ENCODE assay signal across 8 cellular contexts in genomic region chr12:32679910-32680217, GRCh38. TPM values are rescaled to one million over a fixed set of nuclear protein-coding genes. Genes with fewer than 3 reads are reported as not detected.
A peak's percentile ranks its signal among the peaks of the same experiment; 100 is the strongest.
DNase-seq lines count a peak whose midpoint lies in the region; ATAC-seq and TF ChIP-seq lines count a peak whose summit lies in the region.

No MANE protein-coding gene starts in this region.

- H3K4me1 ChIP-seq in suprapubic skin: peaks cover 22% of the 10 kb centered on the region

- ATAC-seq in GM18909 (IDR thresholded peaks at IDR 0.05; ENCODE audit: poor library complexity, unreplicated experiment): no peak

- DNase-seq in NOMO-1 treated with dmso at 0.1 percent for 144 hours (lab: John Stamatoyannopoulos, UW; ENCODE audit: unreplicated experiment): peak; percentile 44
- DNase-seq in NOMO-1 treated with DMSO at 0.1 percent for 48 hours (lab: John Stamatoyannopoulos, UW; ENCODE audit: unreplicated experiment): no peak
- DNase-seq in activated T-helper 1 cell treated with anti-CD3 and anti-CD28 coated beads, Interleukin-12 subunit alpha, Interleukin-12 subunit beta, Interleukin-2, Interleukin-4 antibody, amounts not matched to agents 30 ng/mL and 10 ng/mL and 1 ng/mL, durations not matched to agents 14 hours and 24 hours and 36 hours (ENCODE audit: low spot score): no peak
- no peak for DNase-seq in immature natural killer cell
- DNase-seq in suprapubic skin (ENCODE audit: low spot score in 2 of 2): no peak
- DNase-seq in NCI-H748 treated with DMSO at 0.1 percent for 48 hours (lab: John Stamatoyannopoulos, UW): no peak
- DNase-seq in SIG-M5 treated with dmso at 0.1 percent for 504 hours (lab: John Stamatoyannopoulos, UW; ENCODE audit: unreplicated experiment): no peak

- H3K4me3 Mint-ChIP-seq in activated T-helper 1 cell treated with anti-CD3 and anti-CD28 coated beads, Interleukin-12 subunit alpha, Interleukin-12 subunit beta, Interleukin-2, Interleukin-4 antibody, amounts not matched to agents 30 ng/mL and 10 ng/mL and 1 ng/mL, durations not matched to agents 14 hours and 24 hours and 36 hours: peak overlapping the region; percentile 95
- H3K4me3 Mint-ChIP-seq in immature natural killer cell: peak overlapping the region; percentile 89 to 98 (median 90)

- no peak for TF ChIP-seq POLR2A in suprapubic skin (IDR thresholded peaks at IDR 0.05)

- no peak for TF ChIP-seq EP300 in suprapubic skin (IDR thresholded peaks at IDR 0.05)

- H3K36me3 ChIP-seq in suprapubic skin: no peaks in the 10 kb centered on the region

- no peaks in the 10 kb centered on the region for H3K9me3 ChIP-seq in suprapubic skin

- under 1% methylated on average over 14 of the region's 14 CpGs for WGBS in suprapubic skin

- TF ChIP-seq CTCF in suprapubic skin (IDR thresholded peaks at IDR 0.05): no peak

- H3K4me1 Mint-ChIP-seq in activated T-helper 1 cell treated with anti-CD3 and anti-CD28 coated beads, Interleukin-12 subunit alpha, Interleukin-12 subunit beta, Interleukin-2, Interleukin-4 antibody, amounts not matched to agents 30 ng/mL and 10 ng/mL and 1 ng/mL, durations not matched to agents 14 hours and 24 hours and 36 hours (ENCODE audit: low read depth): peaks cover 35% of the 10 kb centered on the region
- peaks cover 19 to 28% of the 10 kb centered on the region in 2 donors for H3K4me1 Mint-ChIP-seq in immature natural killer cell

- H3K27me3 Mint-ChIP-seq in activated T-helper 1 cell treated with anti-CD3 and anti-CD28 coated beads, Interleukin-12 subunit alpha, Interleukin-12 subunit beta, Interleukin-2, Interleukin-4 antibody, amounts not matched to agents 30 ng/mL and 10 ng/mL and 1 ng/mL, durations not matched to agents 14 hours and 24 hours and 36 hours (ENCODE audit: insufficient read depth): no peaks in the 10 kb centered on the region
- peaks cover 0 to 2% (median 0%) of the 10 kb centered on the region in 3 donors for H3K27me3 Mint-ChIP-seq in immature natural killer cell (ENCODE audit: low read depth in 3 of 3)

- H3K4me3 ChIP-seq in suprapubic skin: peak overlapping the region; percentile 83

- H3K27ac ChIP-seq in suprapubic skin: peak overlapping the region; percentile 94

- no peaks in the 10 kb centered on the region for H3K9me3 Mint-ChIP-seq in activated T-helper 1 cell treated with anti-CD3 and anti-CD28 coated beads, Interleukin-12 subunit alpha, Interleukin-12 subunit beta, Interleukin-2, Interleukin-4 antibody, amounts not matched to agents 30 ng/mL and 10 ng/mL and 1 ng/mL, durations not matched to agents 14 hours and 24 hours and 36 hours
- no peaks in the 10 kb centered on the region for H3K9me3 Mint-ChIP-seq in immature natural killer cell

- intact Hi-C loops in activated T-helper 1 cell treated with anti-CD3 and anti-CD28 coated beads, Interleukin-12 subunit alpha, Interleukin-12 subunit beta, Interleukin-2, Interleukin-4 antibody, amounts not matched to agents 30 ng/mL and 10 ng/mL and 1 ng/mL, durations not matched to agents 14 hours and 24 hours and 36 hours (cut with micrococcal nuclease): loop anchor here (1.0 to 10.0 kb wide), 7 partner anchors 75 to 1353 kb away; partner anchors contain the start of genes ALG10, AMN1, ETFBKMT and FGD4

- peak overlapping the region; percentile 91 for H3K27ac Mint-ChIP-seq in activated T-helper 1 cell treated with anti-CD3 and anti-CD28 coated beads, Interleukin-12 subunit alpha, Interleukin-12 subunit beta, Interleukin-2, Interleukin-4 antibody, amounts not matched to agents 30 ng/mL and 10 ng/mL and 1 ng/mL, durations not matched to agents 14 hours and 24 hours and 36 hours
- peak overlapping the region; percentile 81 to 93 (median 86) for H3K27ac Mint-ChIP-seq in immature natural killer cell

- peaks cover 6% of the 10 kb centered on the region for H3K36me3 Mint-ChIP-seq in activated T-helper 1 cell treated with anti-CD3 and anti-CD28 coated beads, Interleukin-12 subunit alpha, Interleukin-12 subunit beta, Interleukin-2, Interleukin-4 antibody, amounts not matched to agents 30 ng/mL and 10 ng/mL and 1 ng/mL, durations not matched to agents 14 hours and 24 hours and 36 hours (ENCODE audit: low read depth)
- H3K36me3 Mint-ChIP-seq in immature natural killer cell: no peaks in the 10 kb centered on the region

- no peaks in the 10 kb centered on the region for H3K27me3 ChIP-seq in suprapubic skin

RNA-seq across cellular contexts. Expression of gene DNM1L, which starts 0.8 kb away (rescaled TPM):
- 87.0 and 91.9 TPM in 2 replicates for total RNA-seq in activated T-helper 1 cell treated with anti-CD3 and anti-CD28 coated beads, Interleukin-12 subunit alpha, Interleukin-12 subunit beta, Interleukin-2, Interleukin-4 antibody, amounts not matched to agents 30 ng/mL and 10 ng/mL and 1 ng/mL, durations not matched to agents 14 hours and 24 hours and 36 hours
- 10 to 100 TPM; 13.6 to 30.7 (median 17.5) TPM for polyA plus RNA-seq in immature natural killer cell
- 10 to 100 TPM; 32.8 to 83.4 (median 35.9) TPM for total RNA-seq in suprapubic skin
